Comparison of ENCODE assay signal across 1 cellular context in the genomic region with DNA sequence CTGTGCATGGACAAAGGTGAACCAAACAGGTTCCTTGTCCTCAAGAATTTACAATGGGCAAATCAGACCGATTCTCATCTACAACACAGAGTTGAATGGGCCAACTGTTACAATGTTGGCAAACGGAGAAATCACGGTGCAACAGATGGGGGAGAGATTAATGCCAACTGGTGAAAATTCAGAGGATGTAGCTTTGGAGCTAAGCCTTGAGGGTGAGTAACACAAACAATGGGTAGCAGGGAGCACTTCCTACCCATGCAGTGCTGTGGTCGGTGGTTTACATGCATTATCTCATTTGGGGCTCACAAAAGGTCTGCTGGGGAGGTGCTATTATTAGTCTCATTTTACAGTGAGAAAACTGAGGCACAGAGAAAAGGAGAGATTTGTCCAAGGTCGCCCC.
TF ChIP-seq lines count a peak whose summit lies in the region.

No MANE protein-coding gene starts in this region.

TF ChIP-seq in GM23338, 12 proteins besides CTCF, POLR2A, EP300 and RAD21 (continued from another document):
- TF ChIP-seq, protein P1, sequence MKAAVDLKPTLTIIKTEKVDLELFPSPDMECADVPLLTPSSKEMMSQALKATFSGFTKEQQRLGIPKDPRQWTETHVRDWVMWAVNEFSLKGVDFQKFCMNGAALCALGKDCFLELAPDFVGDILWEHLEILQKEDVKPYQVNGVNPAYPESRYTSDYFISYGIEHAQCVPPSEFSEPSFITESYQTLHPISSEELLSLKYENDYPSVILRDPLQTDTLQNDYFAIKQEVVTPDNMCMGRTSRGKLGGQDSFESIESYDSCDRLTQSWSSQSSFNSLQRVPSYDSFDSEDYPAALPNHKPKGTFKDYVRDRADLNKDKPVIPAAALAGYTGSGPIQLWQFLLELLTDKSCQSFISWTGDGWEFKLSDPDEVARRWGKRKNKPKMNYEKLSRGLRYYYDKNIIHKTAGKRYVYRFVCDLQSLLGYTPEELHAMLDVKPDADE (IDR thresholded peaks at IDR 0.05), result no peak
- TF ChIP-seq STAT1 (IDR thresholded peaks at IDR 0.05; ENCODE audit: unreplicated experiment) (no peak), ZNF331 (CRISPR knock-in tag; IDR thresholded peaks at IDR 0.05; ENCODE audit: low read depth) (no peak), ZNF114 (CRISPR knock-in tag; IDR thresholded peaks at IDR 0.05) (no peak), JUNB (IDR thresholded peaks at IDR 0.05; ENCODE audit: unreplicated experiment) (no peak)
- TF ChIP-seq, protein P2, sequence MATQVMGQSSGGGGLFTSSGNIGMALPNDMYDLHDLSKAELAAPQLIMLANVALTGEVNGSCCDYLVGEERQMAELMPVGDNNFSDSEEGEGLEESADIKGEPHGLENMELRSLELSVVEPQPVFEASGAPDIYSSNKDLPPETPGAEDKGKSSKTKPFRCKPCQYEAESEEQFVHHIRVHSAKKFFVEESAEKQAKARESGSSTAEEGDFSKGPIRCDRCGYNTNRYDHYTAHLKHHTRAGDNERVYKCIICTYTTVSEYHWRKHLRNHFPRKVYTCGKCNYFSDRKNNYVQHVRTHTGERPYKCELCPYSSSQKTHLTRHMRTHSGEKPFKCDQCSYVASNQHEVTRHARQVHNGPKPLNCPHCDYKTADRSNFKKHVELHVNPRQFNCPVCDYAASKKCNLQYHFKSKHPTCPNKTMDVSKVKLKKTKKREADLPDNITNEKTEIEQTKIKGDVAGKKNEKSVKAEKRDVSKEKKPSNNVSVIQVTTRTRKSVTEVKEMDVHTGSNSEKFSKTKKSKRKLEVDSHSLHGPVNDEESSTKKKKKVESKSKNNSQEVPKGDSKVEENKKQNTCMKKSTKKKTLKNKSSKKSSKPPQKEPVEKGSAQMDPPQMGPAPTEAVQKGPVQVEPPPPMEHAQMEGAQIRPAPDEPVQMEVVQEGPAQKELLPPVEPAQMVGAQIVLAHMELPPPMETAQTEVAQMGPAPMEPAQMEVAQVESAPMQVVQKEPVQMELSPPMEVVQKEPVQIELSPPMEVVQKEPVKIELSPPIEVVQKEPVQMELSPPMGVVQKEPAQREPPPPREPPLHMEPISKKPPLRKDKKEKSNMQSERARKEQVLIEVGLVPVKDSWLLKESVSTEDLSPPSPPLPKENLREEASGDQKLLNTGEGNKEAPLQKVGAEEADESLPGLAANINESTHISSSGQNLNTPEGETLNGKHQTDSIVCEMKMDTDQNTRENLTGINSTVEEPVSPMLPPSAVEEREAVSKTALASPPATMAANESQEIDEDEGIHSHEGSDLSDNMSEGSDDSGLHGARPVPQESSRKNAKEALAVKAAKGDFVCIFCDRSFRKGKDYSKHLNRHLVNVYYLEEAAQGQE (IDR thresholded peaks at IDR 0.05; ENCODE audit: unreplicated experiment), result no peak
- TF ChIP-seq, protein P3, sequence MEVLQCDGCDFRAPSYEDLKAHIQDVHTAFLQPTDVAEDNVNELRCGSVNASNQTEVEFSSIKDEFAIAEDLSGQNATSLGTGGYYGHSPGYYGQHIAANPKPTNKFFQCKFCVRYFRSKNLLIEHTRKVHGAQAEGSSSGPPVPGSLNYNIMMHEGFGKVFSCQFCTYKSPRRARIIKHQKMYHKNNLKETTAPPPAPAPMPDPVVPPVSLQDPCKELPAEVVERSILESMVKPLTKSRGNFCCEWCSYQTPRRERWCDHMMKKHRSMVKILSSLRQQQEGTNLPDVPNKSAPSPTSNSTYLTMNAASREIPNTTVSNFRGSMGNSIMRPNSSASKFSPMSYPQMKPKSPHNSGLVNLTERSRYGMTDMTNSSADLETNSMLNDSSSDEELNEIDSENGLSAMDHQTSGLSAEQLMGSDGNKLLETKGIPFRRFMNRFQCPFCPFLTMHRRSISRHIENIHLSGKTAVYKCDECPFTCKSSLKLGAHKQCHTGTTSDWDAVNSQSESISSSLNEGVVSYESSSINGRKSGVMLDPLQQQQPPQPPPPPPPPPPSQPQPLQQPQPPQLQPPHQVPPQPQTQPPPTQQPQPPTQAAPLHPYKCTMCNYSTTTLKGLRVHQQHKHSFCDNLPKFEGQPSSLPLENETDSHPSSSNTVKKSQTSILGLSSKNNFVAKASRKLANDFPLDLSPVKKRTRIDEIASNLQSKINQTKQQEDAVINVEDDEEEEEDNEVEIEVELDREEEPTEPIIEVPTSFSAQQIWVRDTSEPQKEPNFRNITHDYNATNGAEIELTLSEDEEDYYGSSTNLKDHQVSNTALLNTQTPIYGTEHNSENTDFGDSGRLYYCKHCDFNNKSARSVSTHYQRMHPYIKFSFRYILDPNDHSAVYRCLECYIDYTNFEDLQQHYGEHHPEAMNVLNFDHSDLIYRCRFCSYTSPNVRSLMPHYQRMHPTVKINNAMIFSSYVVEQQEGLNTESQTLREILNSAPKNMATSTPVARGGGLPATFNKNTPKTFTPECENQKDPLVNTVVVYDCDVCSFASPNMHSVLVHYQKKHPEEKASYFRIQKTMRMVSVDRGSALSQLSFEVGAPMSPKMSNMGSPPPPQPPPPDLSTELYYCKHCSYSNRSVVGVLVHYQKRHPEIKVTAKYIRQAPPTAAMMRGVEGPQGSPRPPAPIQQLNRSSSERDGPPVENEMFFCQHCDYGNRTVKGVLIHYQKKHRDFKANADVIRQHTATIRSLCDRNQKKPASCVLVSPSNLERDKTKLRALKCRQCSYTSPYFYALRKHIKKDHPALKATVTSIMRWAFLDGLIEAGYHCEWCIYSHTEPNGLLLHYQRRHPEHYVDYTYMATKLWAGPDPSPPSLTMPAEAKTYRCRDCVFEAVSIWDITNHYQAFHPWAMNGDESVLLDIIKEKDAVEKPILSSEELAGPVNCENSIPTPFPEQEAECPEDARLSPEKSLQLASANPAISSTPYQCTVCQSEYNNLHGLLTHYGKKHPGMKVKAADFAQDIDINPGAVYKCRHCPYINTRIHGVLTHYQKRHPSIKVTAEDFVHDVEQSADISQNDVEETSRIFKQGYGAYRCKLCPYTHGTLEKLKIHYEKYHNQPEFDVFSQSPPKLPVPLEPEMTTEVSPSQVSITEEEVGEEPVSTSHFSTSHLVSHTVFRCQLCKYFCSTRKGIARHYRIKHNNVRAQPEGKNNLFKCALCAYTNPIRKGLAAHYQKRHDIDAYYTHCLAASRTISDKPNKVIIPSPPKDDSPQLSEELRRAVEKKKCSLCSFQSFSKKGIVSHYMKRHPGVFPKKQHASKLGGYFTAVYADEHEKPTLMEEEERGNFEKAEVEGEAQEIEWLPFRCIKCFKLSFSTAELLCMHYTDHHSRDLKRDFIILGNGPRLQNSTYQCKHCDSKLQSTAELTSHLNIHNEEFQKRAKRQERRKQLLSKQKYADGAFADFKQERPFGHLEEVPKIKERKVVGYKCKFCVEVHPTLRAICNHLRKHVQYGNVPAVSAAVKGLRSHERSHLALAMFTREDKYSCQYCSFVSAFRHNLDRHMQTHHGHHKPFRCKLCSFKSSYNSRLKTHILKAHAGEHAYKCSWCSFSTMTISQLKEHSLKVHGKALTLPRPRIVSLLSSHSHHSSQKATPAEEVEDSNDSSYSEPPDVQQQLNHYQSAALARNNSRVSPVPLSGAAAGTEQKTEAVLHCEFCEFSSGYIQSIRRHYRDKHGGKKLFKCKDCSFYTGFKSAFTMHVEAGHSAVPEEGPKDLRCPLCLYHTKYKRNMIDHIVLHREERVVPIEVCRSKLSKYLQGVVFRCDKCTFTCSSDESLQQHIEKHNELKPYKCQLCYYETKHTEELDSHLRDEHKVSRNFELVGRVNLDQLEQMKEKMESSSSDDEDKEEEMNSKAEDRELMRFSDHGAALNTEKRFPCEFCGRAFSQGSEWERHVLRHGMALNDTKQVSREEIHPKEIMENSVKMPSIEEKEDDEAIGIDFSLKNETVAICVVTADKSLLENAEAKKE (CRISPR knock-in tag; IDR thresholded peaks at IDR 0.05), result no peak
TF ChIP-seq in GM23338: peak in this region for 0.
